ENCODE assay signal across 29 cellular contexts in genomic region chr13:96119921-96120320, GRCh38. TPM values are rescaled to one million over a fixed set of nuclear protein-coding genes. Genes with fewer than 3 reads are reported as not detected.
"Had no signal": no experiment of that assay in that cellular context is flagged by ENCODE, and none has a peak within 500 bp of the region (broad histone marks: within the 10 kb centered on the region; RNA-seq: fewer than 3 reads in every experiment).

No MANE protein-coding gene starts in this region.

- H3K36me3 Mint-ChIP-seq: mesothelial cell of epicardium, naive B cell had no signal

- ATAC-seq: esophagus mucosa, gastrocnemius medialis, heart right ventricle, left cardiac atrium, left lung, left ventricle myocardium superior, lower lobe of right lung, mucosa of descending colon had no signal

- H3K9me3 ChIP-seq: esophagus squamous epithelium, gastrocnemius medialis, left lung, lower lobe of right lung, mucosa of descending colon had no signal

- H3K27me3 Mint-ChIP-seq: naive B cell had no signal

- H3K36me3 ChIP-seq: esophagus squamous epithelium, gastrocnemius medialis, heart right ventricle, left lung, lower lobe of right lung had no signal

- H3K27me3 ChIP-seq: dorsolateral prefrontal cortex, esophagus squamous epithelium, gastrocnemius medialis, heart right ventricle, left lung had no signal

- DNase-seq: dermis blood vessel endothelial cell; dorsolateral prefrontal cortex; effector CD4-positive, alpha-beta T cell; effector memory CD4-positive, alpha-beta T cell; erythroblast; esophagus squamous epithelium; foreskin fibroblast; foreskin melanocyte; gastrocnemius medialis; glutamatergic neuron; head of caudate nucleus; heart right ventricle; hippocampal formation; left cardiac atrium; left lung; left ventricle myocardium superior; lower lobe of right lung; mesenchymal stem cell; mucosa of descending colon; naive B cell had no signal

- H3K27ac ChIP-seq: coronary artery, dorsolateral prefrontal cortex, epithelial cell of prostate, esophagus squamous epithelium, gastrocnemius medialis, heart right ventricle, left lung, lower lobe of right lung had no signal

- H3K4me3 ChIP-seq: coronary artery, dorsolateral prefrontal cortex, esophagus squamous epithelium, gastrocnemius medialis, heart right ventricle, left lung, lower lobe of right lung, mucosa of descending colon had no signal

- FAIRE-seq: colon, endometrium, keratinocyte had no signal

- H3K4me1 Mint-ChIP-seq: naive B cell had no signal

- H3K4me1 ChIP-seq: esophagus squamous epithelium, gastrocnemius medialis, left lung, lower lobe of right lung had no signal

- H3K4me3 Mint-ChIP-seq: mesothelial cell of epicardium, naive B cell had no signal

- H3K27ac Mint-ChIP-seq: mesothelial cell of epicardium, naive B cell had no signal

RNA-seq across cellular contexts. Expression of gene HS6ST3, which starts 30.0 kb away (rescaled TPM):
- total RNA-seq: dermis blood vessel endothelial cell, esophagus mucosa, lung microvascular endothelial cell, myocyte had no signal
